ENCODE assay signal across 23 cellular contexts in genomic region chr12:114401346-114402320, GRCh38. TPM values are rescaled to one million over a fixed set of nuclear protein-coding genes. Genes with fewer than 3 reads are reported as not detected.
A peak's percentile ranks its signal among the peaks of the same experiment; 100 is the strongest.
DNase-seq lines count a peak whose midpoint lies in the region; TF ChIP-seq lines count a peak whose summit lies in the region.
"Had no signal": no experiment of that assay in that cellular context is flagged by ENCODE, and none has a peak within 500 bp of the region (broad histone marks: within the 10 kb centered on the region; RNA-seq: fewer than 3 reads in every experiment).

No MANE protein-coding gene starts in this region.

- H3K9ac ChIP-seq in mesenchymal stem cell (ENCODE audit: low read length): peak overlapping the region; percentile 80
- H3K9ac ChIP-seq: KMS-11 had no signal

- no peak overlapping the region for H2BK15ac ChIP-seq in mesenchymal stem cell (ENCODE audit: low read depth, poor library complexity, severe bottlenecking)

- H3K14ac ChIP-seq in mesenchymal stem cell (ENCODE audit: low read length in 2 of 2): no peak overlapping the region

- H2AFZ ChIP-seq in mesenchymal stem cell (ENCODE audit: low read depth, low read length): no peak overlapping the region
- H2AFZ ChIP-seq in PC-9: no peak overlapping the region

- H2BK5ac ChIP-seq in mesenchymal stem cell (ENCODE audit: low read depth, low read length, poor library complexity, severe bottlenecking): no peak overlapping the region

- no peak overlapping the region for H3K4ac ChIP-seq in mesenchymal stem cell (ENCODE audit: low read depth in 1 of 2, low read length in 2 of 2)

- peaks cover 0 to 12% (median 9%) of the 10 kb centered on the region in 4 donors for H3K36me3 ChIP-seq in esophagus muscularis mucosa
- peaks cover 3 to 24% of the 10 kb centered on the region in 2 experiments for H3K36me3 ChIP-seq in mesenchymal stem cell (ENCODE audit: control insufficient read depth in 1 of 2, insufficient read depth in 2 of 2, low read depth in 1 of 2, low read length in 2 of 2)
- H3K36me3 ChIP-seq in PC-9 (ENCODE audit: low read depth): no peaks in the 10 kb centered on the region

- H3K27ac ChIP-seq in AG04450 (ENCODE audit: low read depth, low read length) (peak overlapping the region; percentile 95), esophagus muscularis mucosa (replicated peaks in 1 of 4) (peak overlapping the region; percentile 90 to 95 (median 92)), mesenchymal stem cell (ENCODE audit: low read length, poor library complexity, severe bottlenecking) (no peak overlapping the region), PC-9 (no peak overlapping the region), RWPE1 (no peak overlapping the region)
- H3K27ac ChIP-seq: KMS-11, VCaP had no signal

- no peak overlapping the region for H2BK12ac ChIP-seq in mesenchymal stem cell (ENCODE audit: low read length in 2 of 2)

- no peak for TF ChIP-seq POLR2A in esophagus muscularis mucosa (IDR thresholded peaks at IDR 0.05; ENCODE audit: low read depth)

- H3K27me3 ChIP-seq in AG04450 (ENCODE audit: control insufficient read depth, insufficient read depth, low read length) (no peaks in the 10 kb centered on the region), esophagus muscularis mucosa (peaks cover 0 to 26% (median 2%) of the 10 kb centered on the region in 4 donors), mesenchymal stem cell (ENCODE audit: control insufficient read depth in 1 of 2, insufficient read depth in 1 of 2, low read length in 2 of 2) (peaks cover 2 to 100% of the 10 kb centered on the region in 2 experiments), PC-9 (ENCODE audit: insufficient read depth, low read depth) (peaks cover 96% of the 10 kb centered on the region)

- DNase-seq in AG04450 (ENCODE audit: low read depth, low spot score) (no peak), GM13977 (ENCODE audit: low spot score) (peak; percentile 18), esophagus muscularis mucosa (ENCODE audit: extremely low spot score) (no peak), mesenchymal stem cell (no peak), PC-9 (no peak), RWPE1 (ENCODE audit: low spot score) (no peak), ACHN (no peak), HuH-7.5 (ENCODE audit: low spot score) (no peak)
- DNase-seq: activated CD8-positive, alpha-beta T cell treated with anti-CD3 and anti-CD28 coated beads for 36 hours; activated naive CD4-positive, alpha-beta T cell treated with anti-CD3 and anti-CD28 coated beads, Interleukin-2, amount 10 ng/mL, durations not matched to agents 7 days and 5 days; activated T-cell treated with anti-CD3 and anti-CD28 coated beads, Interleukin-2, amount 50 U/mL, for 4 hours; cortex of kidney; DND-41; NCI-H2029 treated with DMSO at 0.1 percent for 48 hours; NCI-H524; SIG-M5; stimulated activated CD4-positive, alpha-beta T cell treated with anti-CD3 and anti-CD28 coated beads, Interleukin-12 subunit alpha, Interleukin-12 subunit beta, amount 100 ng/mL, for 4 hours had no signal

- no peak overlapping the region for H2BK120ac ChIP-seq in mesenchymal stem cell (ENCODE audit: low read depth, low read length)

- no peak overlapping the region for H3K18ac ChIP-seq in mesenchymal stem cell (ENCODE audit: low read depth in 1 of 2, low read length in 2 of 2)

- H3K4me3 ChIP-seq in AG04450 (ENCODE audit: low read depth, low read length) (peak overlapping the region; percentile 83), esophagus muscularis mucosa (peak overlapping the region; percentile 34 to 70 (median 60)), mesenchymal stem cell (ENCODE audit: insufficient read depth in 1 of 2, low read depth in 1 of 2, low read length in 2 of 2) (peak overlapping the region in 1 of 2 experiments; percentile 55), PC-9 (no peak overlapping the region)

- CTCF ChIA-PET in AG04450 (lab: Charles Lee) (interaction anchor here (1.0 kb wide), 1 partner anchor 435 kb away, joined by 3 read pairs; the partner anchor contains the start of gene RBM19), PC-9 (lab: Charles Lee) (no interaction called here), RWPE1 (lab: Yijun Ruan, JAX) (no interaction called here)

- H3K9me2 ChIP-seq in PC-9 (ENCODE audit: insufficient read depth): no peaks in the 10 kb centered on the region

- H3K9me3 ChIP-seq in AG04450 (ENCODE audit: control insufficient read depth, insufficient read depth, low read length) (no peaks in the 10 kb centered on the region; the same call in 1 of the 2 replicates), esophagus muscularis mucosa (no peaks in the 10 kb centered on the region), mesenchymal stem cell (ENCODE audit: control insufficient read depth, low read length) (no peaks in the 10 kb centered on the region), PC-9 (ENCODE audit: insufficient read depth, low read depth) (no peaks in the 10 kb centered on the region)
- H3K9me3 ChIP-seq: HAP-1 had no signal

- no peak for TF ChIP-seq EP300 in esophagus muscularis mucosa (IDR thresholded peaks at IDR 0.05)

- in situ Hi-C loops in GM13977 (cut with MboI; ENCODE audit: low pct_unique_long_range_greater_than_20kb, low sequenced_read_pairs, unreplicated experiment): loop anchor here (25.0 kb wide), 2 partner anchors 286 to 939 kb away; partner anchors contain the start of genes LHX5 and TBX3
- in situ Hi-C loops in ACHN (cut with HindIII; ENCODE audit: low pct_ligation_motif_present, low pct_unique_long_range_greater_than_20kb, low sequenced_read_pairs): no loop called here

- WGBS in esophagus muscularis mucosa: 24% methylated on average over 11 of the region's 11 CpGs
- WGBS in mesenchymal stem cell: 12% methylated on average over 7 of the region's 11 CpGs

- no peaks in the 10 kb centered on the region for H3K79me1 ChIP-seq in mesenchymal stem cell (replicated peaks; ENCODE audit: low read length, poor library complexity, severe bottlenecking)

- intact Hi-C loops in esophagus muscularis mucosa (cut with DNase I): no loop called here
- intact Hi-C loops in PC-9 (cut with micrococcal nuclease; ENCODE audit: unreplicated experiment): no loop called here

- H3K4me1 ChIP-seq in esophagus muscularis mucosa (peaks cover 24 to 63% (median 53%) of the 10 kb centered on the region in 4 donors), mesenchymal stem cell (ENCODE audit: control insufficient read depth, insufficient read depth, low read depth, low read length) (peaks cover 5% of the 10 kb centered on the region), PC-9 (replicated peaks; ENCODE audit: insufficient read depth) (no peaks in the 10 kb centered on the region)

- H3K79me2 ChIP-seq in PC-9 (ENCODE audit: low read depth): no peaks in the 10 kb centered on the region

- POLR2A ChIA-PET in AG04450 (lab: Yijun Ruan, JAX): interaction anchor here (0.7 to 1.9 kb wide), 3 partner anchors 8 to 435 kb away, joined by 3 to 6 read pairs (median 4); partner anchors contain the start of gene RBM19
- POLR2A ChIA-PET in PC-9 (lab: Charles Lee; ENCODE audit: unreplicated experiment): no interaction called here
- POLR2A ChIA-PET in RWPE1 (lab: Yijun Ruan, JAX; ENCODE audit: low non-redundant PET): no interaction called here

- H3K23ac ChIP-seq in mesenchymal stem cell (ENCODE audit: low read length in 2 of 2): no peak overlapping the region

- H2AK5ac ChIP-seq in mesenchymal stem cell (ENCODE audit: low read length, severe bottlenecking): no peak overlapping the region

- TF ChIP-seq CTCF in AG04450 (IDR thresholded peaks at IDR 0.05; ENCODE audit: low read depth, low read length): no peak
- no peak for TF ChIP-seq CTCF in GM13977 (IDR thresholded peaks at IDR 0.05; ENCODE audit: extremely low read depth, insufficient read depth, missing control alignments)
- TF ChIP-seq CTCF in esophagus muscularis mucosa (IDR thresholded peaks at IDR 0.05): no peak
- TF ChIP-seq CTCF in PC-9 (conservative IDR thresholded peaks at IDR 0.05): no peak
- no peak for TF ChIP-seq CTCF in RWPE1 (conservative IDR thresholded peaks at IDR 0.05; ENCODE audit: low read depth)

- no peak overlapping the region for H4K8ac ChIP-seq in mesenchymal stem cell (ENCODE audit: low read length)

- H4K20me1 ChIP-seq in PC-9 (ENCODE audit: insufficient read depth): no peaks in the 10 kb centered on the region

- H3F3A ChIP-seq in PC-9 (ENCODE audit: insufficient read depth, low read depth): no peaks in the 10 kb centered on the region

- no TSS peak for BruUV-seq in PC-9 (replicated peaks; lab: Mats Ljungman, UMichigan)

- H4K91ac ChIP-seq in mesenchymal stem cell (ENCODE audit: low read length): no peak overlapping the region

- H3K4me2 ChIP-seq in mesenchymal stem cell (ENCODE audit: low read length, poor library complexity, severe bottlenecking): no peak overlapping the region
- H3K4me2 ChIP-seq in PC-9: no peak overlapping the region
- H3K4me2 ChIP-seq: KMS-11 had no signal

RNA-seq across cellular contexts. Expression of gene TBX5, which starts 4.3 kb away (rescaled TPM):
- 14.2 and 16.8 TPM in 2 replicates for polyA plus RNA-seq in AG04450 (2011; rRNA removed)
- polyA minus RNA-seq in AG04450 (2011; rRNA and poly(A)+ RNA removed): 26.3 and 27.1 TPM in 2 replicates
- total RNA-seq in esophagus muscularis mucosa: 10 to 100 TPM; 20.4 to 34.5 (median 26.2) TPM
- polyA plus RNA-seq in mesenchymal stem cell (2013, experiment 1 of 2): not detected
- not detected for polyA plus RNA-seq in mesenchymal stem cell (2013, experiment 2 of 2)
- total RNA-seq in PC-9 (2021): not detected in 2 replicates
- total RNA-seq: activated CD8-positive, alpha-beta T cell treated with anti-CD3 and anti-CD28 coated beads for 36 hours; activated T-cell treated with anti-CD3 and anti-CD28 coated beads, Interleukin-2, amount 50 U/mL, for 4 hours; natural killer cell treated with Interleukin-12 subunit alpha and Interleukin-12 subunit beta and Interleukin-15 and Interleukin-18, amount 100 ng/mL, for 72 hours; progenitor cell of endocrine pancreas; T-helper 1 cell treated with Interleukin-12 subunit alpha and Interleukin-12 subunit beta and Interleukin-4 antibody, amounts not matched to agents 30 ng/mL and 1 ng/mL, for 36 hours had no signal

Comparison
In these comparisons a context has a peak if more than half of its experiments do, and no peak if none do; other contexts are left out.
1. H3K27ac ChIP-seq: peak in AG04450 (single experiment) and esophagus muscularis mucosa (4 of 4); none in mesenchymal stem cell (single experiment), PC-9 (single experiment) and RWPE1 (single experiment).
2. RNA of gene TBX5, which starts 4.3 kb away (total RNA-seq): 20.4 to 34.5 TPM in esophagus muscularis mucosa; not detected in PC-9; every median in the first group is over 10 times any median in the second.